ENCODE assay signal across 1 cellular context in the genomic region with DNA sequence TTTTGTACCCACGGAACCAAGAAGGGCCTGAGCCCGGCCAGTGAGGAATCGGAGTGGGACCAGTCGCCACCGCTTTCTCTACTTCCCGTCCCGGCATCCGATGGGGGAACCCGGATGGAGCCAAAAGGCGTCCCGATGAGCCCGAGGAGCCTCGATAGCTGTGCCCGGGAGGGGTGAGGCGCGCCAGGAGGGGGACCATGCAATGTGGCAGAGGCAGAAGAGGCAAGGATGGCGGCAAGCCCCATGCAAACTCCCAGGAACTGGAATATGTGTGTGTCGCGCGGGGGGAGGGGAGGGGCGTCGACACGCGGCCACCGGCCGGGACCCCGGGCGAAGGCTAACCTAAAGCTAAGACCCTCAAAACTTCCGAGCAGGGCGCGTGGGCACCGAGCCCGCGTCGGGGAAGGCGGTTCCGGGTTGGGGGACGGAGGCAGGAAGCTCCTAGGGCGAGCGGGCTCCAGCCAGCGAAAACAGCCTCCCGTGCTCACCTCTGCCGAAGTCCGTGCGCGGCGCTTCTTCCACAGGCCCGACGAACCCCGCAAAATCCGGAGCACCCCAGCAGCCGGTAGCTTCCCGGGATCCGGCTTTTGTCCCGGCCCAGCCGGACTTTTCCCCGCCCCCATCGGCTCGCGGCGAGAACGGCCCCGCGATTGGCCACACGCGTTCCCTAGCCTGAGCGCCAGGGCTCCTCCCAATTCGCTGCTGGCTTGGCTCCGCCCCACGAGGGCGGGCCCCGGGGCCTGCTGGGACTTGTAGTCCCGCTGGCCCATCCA.
TF ChIP-seq lines count a peak whose summit lies in the region.

A gene (minus strand): TSS at position 560 of the 773 bp plus-strand sequence. CDS start 5,078 bp downstream, outside the sequence.

TF ChIP-seq in HEK293, 187 proteins besides CTCF, POLR2A, EP300 and RAD21 (continued from another document and continues in another):
- TF ChIP-seq, protein P1, sequence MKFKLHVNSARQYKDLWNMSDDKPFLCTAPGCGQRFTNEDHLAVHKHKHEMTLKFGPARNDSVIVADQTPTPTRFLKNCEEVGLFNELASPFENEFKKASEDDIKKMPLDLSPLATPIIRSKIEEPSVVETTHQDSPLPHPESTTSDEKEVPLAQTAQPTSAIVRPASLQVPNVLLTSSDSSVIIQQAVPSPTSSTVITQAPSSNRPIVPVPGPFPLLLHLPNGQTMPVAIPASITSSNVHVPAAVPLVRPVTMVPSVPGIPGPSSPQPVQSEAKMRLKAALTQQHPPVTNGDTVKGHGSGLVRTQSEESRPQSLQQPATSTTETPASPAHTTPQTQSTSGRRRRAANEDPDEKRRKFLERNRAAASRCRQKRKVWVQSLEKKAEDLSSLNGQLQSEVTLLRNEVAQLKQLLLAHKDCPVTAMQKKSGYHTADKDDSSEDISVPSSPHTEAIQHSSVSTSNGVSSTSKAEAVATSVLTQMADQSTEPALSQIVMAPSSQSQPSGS (tag by site-specific recombination; IDR thresholded peaks at IDR 0.05; ENCODE audit: low read depth): no peak
- TF ChIP-seq, protein P2, sequence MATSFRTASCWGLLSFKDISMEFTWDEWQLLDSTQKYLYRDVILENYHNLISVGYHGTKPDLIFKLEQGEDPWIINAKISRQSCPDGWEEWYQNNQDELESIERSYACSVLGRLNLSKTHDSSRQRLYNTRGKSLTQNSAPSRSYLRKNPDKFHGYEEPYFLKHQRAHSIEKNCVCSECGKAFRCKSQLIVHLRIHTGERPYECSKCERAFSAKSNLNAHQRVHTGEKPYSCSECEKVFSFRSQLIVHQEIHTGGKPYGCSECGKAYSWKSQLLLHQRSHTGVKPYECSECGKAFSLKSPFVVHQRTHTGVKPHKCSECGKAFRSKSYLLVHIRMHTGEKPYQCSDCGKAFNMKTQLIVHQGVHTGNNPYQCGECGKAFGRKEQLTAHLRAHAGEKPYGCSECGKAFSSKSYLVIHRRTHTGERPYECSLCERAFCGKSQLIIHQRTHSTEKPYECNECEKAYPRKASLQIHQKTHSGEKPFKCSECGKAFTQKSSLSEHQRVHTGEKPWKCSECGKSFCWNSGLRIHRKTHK (tag by site-specific recombination; IDR thresholded peaks at IDR 0.05): no peak
- TF ChIP-seq ZNF341 (tag by site-specific recombination; IDR thresholded peaks at IDR 0.05; ENCODE audit: low read depth) (peak; percentile 59; the same call in 1 of the 2 replicates), MZF1 (tag by site-specific recombination; IDR thresholded peaks at IDR 0.05; ENCODE audit: borderline replicate concordance) (no peak), GLI2 (tag by site-specific recombination; IDR thresholded peaks at IDR 0.05; ENCODE audit: borderline replicate concordance, low read depth) (no peak), ZNF521 (tag by site-specific recombination; IDR thresholded peaks at IDR 0.05) (no peak), ZNF248 (tag by site-specific recombination; IDR thresholded peaks at IDR 0.05) (no peak), ZNF654 (tag by site-specific recombination; IDR thresholded peaks at IDR 0.05; ENCODE audit: low read depth) (no peak), KLF10 (tag by site-specific recombination; IDR thresholded peaks at IDR 0.05) (peak; percentile 56; the same call in 1 of the 2 replicates), ZNF658 (tag by site-specific recombination; IDR thresholded peaks at IDR 0.05) (no peak), SETDB1 (IDR thresholded peaks at IDR 0.05; ENCODE audit: insufficient read length, low read length) (no peak), OVOL3 (tag by site-specific recombination; IDR thresholded peaks at IDR 0.05) (peak; percentile 15; the same call in 1 of the 2 replicates), SP2 (tag by site-specific recombination; IDR thresholded peaks at IDR 0.05) (peak; percentile 96), ZNF133 (tag by site-specific recombination; IDR thresholded peaks at IDR 0.05) (no peak), ZNF707 (tag by site-specific recombination; IDR thresholded peaks at IDR 0.05) (no peak), TCF7L2 (IDR thresholded peaks at IDR 0.05; ENCODE audit: borderline replicate concordance, low read depth, low read length) (no peak), ZNF626 (tag by site-specific recombination; IDR thresholded peaks at IDR 0.05) (no peak), SCRT2 (tag by site-specific recombination; IDR thresholded peaks at IDR 0.05) (no peak), ZNF701 (tag by site-specific recombination; IDR thresholded peaks at IDR 0.05) (no peak), ZNF777 (tag by site-specific recombination; IDR thresholded peaks at IDR 0.05; ENCODE audit: borderline replicate concordance) (no peak), ZNF10 (tag by site-specific recombination; IDR thresholded peaks at IDR 0.05) (no peak), ZSCAN30 (tag by site-specific recombination; IDR thresholded peaks at IDR 0.05) (no peak; the same call in 1 of the 2 replicates), ZXDB (tag by site-specific recombination; IDR thresholded peaks at IDR 0.05) (0 out of 2 replicates have a peak, but pooled peaks have one; percentile 12), ZNF76 (tag by site-specific recombination; IDR thresholded peaks at IDR 0.05; ENCODE audit: borderline replicate concordance, low read depth) (peak; percentile 95), ZNF629 (tag by site-specific recombination; IDR thresholded peaks at IDR 0.05) (0 out of 2 replicates have a peak, but pooled peaks have one; percentile 5), ZNF530 (tag by site-specific recombination; IDR thresholded peaks at IDR 0.05; ENCODE audit: low read depth) (no peak), ZNF555 (tag by site-specific recombination; conservative IDR thresholded peaks at IDR 0.05) (no peak), ZNF830 (tag by site-specific recombination; IDR thresholded peaks at IDR 0.05; ENCODE audit: low read depth) (no peak), ZFP3 (tag by site-specific recombination; IDR thresholded peaks at IDR 0.05; ENCODE audit: low read depth) (no peak), HOXA7 (CRISPR knock-in tag; IDR thresholded peaks at IDR 0.05; ENCODE audit: borderline replicate concordance) (no peak), ZNF571 (tag by site-specific recombination; IDR thresholded peaks at IDR 0.05) (no peak), ZNF837 (tag by site-specific recombination; IDR thresholded peaks at IDR 0.05) (no peak), ZNF146 (tag by site-specific recombination; IDR thresholded peaks at IDR 0.05) (no peak), SP3 (tag by site-specific recombination; IDR thresholded peaks at IDR 0.05) (peak; percentile 99), ZNF416 (tag by site-specific recombination; IDR thresholded peaks at IDR 0.05) (no peak), ZNF670 (tag by site-specific recombination; IDR thresholded peaks at IDR 0.05; ENCODE audit: low read depth) (no peak), EGR2 (tag by site-specific recombination; IDR thresholded peaks at IDR 0.05; ENCODE audit: low read depth) (no peak; the same call in 1 of the 2 replicates), ZSCAN16 (tag by site-specific recombination; IDR thresholded peaks at IDR 0.05) (0 out of 2 replicates have a peak, but pooled peaks have one; percentile 11), ZNF140 (tag by site-specific recombination; IDR thresholded peaks at IDR 0.05) (no peak), ZNF394 (tag by site-specific recombination; IDR thresholded peaks at IDR 0.05; ENCODE audit: borderline replicate concordance) (no peak)
- TF ChIP-seq, protein P3, sequence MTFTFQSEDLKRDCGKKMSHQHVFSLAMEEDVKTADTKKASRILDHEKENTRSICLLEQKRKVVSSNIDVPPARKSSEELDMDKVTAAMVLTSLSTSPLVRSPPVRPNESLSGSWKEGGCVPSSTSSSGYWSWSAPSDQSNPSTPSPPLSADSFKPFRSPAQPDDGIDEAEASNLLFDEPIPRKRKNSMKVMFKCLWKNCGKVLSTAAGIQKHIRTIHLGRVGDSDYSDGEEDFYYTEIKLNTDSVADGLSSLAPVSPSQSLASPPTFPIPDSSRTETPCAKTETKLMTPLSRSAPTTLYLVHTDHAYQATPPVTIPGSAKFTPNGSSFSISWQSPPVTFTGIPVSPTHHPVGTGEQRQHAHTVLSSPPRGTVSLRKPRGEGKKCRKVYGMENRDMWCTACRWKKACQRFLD (tag by site-specific recombination; IDR thresholded peaks at IDR 0.05): peak; percentile 28; the same call in 1 of the 2 replicates
- TF ChIP-seq, protein P4, sequence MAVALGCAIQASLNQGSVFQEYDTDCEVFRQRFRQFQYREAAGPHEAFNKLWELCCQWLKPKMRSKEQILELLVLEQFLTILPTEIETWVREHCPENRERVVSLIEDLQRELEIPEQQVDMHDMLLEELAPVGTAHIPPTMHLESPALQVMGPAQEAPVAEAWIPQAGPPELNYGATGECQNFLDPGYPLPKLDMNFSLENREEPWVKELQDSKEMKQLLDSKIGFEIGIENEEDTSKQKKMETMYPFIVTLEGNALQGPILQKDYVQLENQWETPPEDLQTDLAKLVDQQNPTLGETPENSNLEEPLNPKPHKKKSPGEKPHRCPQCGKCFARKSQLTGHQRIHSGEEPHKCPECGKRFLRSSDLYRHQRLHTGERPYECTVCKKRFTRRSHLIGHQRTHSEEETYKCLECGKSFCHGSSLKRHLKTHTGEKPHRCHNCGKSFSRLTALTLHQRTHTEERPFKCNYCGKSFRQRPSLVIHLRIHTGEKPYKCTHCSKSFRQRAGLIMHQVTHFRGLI (tag by site-specific recombination; IDR thresholded peaks at IDR 0.05): no peak
- TF ChIP-seq, protein P5, sequence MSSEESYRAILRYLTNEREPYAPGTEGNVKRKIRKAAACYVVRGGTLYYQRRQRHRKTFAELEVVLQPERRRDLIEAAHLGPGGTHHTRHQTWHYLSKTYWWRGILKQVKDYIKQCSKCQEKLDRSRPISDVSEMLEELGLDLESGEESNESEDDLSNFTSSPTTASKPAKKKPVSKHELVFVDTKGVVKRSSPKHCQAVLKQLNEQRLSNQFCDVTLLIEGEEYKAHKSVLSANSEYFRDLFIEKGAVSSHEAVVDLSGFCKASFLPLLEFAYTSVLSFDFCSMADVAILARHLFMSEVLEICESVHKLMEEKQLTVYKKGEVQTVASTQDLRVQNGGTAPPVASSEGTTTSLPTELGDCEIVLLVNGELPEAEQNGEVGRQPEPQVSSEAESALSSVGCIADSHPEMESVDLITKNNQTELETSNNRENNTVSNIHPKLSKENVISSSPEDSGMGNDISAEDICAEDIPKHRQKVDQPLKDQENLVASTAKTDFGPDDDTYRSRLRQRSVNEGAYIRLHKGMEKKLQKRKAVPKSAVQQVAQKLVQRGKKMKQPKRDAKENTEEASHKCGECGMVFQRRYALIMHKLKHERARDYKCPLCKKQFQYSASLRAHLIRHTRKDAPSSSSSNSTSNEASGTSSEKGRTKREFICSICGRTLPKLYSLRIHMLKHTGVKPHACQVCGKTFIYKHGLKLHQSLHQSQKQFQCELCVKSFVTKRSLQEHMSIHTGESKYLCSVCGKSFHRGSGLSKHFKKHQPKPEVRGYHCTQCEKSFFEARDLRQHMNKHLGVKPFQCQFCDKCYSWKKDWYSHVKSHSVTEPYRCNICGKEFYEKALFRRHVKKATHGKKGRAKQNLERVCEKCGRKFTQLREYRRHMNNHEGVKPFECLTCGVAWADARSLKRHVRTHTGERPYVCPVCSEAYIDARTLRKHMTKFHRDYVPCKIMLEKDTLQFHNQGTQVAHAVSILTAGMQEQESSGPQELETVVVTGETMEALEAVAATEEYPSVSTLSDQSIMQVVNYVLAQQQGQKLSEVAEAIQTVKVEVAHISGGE (tag by site-specific recombination; conservative IDR thresholded peaks at IDR 0.05; ENCODE audit: low read depth): peak; percentile 68; the same call in 1 of the 2 replicates
- TF ChIP-seq, protein P6, sequence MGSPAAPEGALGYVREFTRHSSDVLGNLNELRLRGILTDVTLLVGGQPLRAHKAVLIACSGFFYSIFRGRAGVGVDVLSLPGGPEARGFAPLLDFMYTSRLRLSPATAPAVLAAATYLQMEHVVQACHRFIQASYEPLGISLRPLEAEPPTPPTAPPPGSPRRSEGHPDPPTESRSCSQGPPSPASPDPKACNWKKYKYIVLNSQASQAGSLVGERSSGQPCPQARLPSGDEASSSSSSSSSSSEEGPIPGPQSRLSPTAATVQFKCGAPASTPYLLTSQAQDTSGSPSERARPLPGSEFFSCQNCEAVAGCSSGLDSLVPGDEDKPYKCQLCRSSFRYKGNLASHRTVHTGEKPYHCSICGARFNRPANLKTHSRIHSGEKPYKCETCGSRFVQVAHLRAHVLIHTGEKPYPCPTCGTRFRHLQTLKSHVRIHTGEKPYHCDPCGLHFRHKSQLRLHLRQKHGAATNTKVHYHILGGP (tag by site-specific recombination; IDR thresholded peaks at IDR 0.05): no peak
- TF ChIP-seq, protein P7, sequence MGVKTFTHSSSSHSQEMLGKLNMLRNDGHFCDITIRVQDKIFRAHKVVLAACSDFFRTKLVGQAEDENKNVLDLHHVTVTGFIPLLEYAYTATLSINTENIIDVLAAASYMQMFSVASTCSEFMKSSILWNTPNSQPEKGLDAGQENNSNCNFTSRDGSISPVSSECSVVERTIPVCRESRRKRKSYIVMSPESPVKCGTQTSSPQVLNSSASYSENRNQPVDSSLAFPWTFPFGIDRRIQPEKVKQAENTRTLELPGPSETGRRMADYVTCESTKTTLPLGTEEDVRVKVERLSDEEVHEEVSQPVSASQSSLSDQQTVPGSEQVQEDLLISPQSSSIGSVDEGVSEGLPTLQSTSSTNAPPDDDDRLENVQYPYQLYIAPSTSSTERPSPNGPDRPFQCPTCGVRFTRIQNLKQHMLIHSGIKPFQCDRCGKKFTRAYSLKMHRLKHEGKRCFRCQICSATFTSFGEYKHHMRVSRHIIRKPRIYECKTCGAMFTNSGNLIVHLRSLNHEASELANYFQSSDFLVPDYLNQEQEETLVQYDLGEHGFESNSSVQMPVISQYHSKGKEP (tag by site-specific recombination; IDR thresholded peaks at IDR 0.05): no peak
- TF ChIP-seq, protein P8, sequence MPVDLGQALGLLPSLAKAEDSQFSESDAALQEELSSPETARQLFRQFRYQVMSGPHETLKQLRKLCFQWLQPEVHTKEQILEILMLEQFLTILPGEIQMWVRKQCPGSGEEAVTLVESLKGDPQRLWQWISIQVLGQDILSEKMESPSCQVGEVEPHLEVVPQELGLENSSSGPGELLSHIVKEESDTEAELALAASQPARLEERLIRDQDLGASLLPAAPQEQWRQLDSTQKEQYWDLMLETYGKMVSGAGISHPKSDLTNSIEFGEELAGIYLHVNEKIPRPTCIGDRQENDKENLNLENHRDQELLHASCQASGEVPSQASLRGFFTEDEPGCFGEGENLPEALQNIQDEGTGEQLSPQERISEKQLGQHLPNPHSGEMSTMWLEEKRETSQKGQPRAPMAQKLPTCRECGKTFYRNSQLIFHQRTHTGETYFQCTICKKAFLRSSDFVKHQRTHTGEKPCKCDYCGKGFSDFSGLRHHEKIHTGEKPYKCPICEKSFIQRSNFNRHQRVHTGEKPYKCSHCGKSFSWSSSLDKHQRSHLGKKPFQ (tag by site-specific recombination; IDR thresholded peaks at IDR 0.05): no peak
